Comparison of ENCODE assay signal across 2 cellular contexts in genomic region chr2:212494413-212495020, GRCh38.
TF ChIP-seq lines count a peak whose summit lies in the region.

No MANE protein-coding gene starts in this region.

TF ChIP-seq in SK-N-SH, 30 proteins besides CTCF, POLR2A, EP300 and RAD21:
- TF ChIP-seq GATA2 (CRISPR knock-in tag; IDR thresholded peaks at IDR 0.05): no peak
- no peak for TF ChIP-seq ELF1 (IDR thresholded peaks at IDR 0.05)
- no peak for TF ChIP-seq USF2 (IDR thresholded peaks at IDR 0.05; ENCODE audit: borderline replicate concordance, low read depth, low read length)
- TF ChIP-seq SMC3 (IDR thresholded peaks at IDR 0.05; ENCODE audit: low read depth, low read length): no peak
- TF ChIP-seq REST (IDR thresholded peaks at IDR 0.05; ENCODE audit: low read depth, low read length): no peak
- TF ChIP-seq FOSL2 (IDR thresholded peaks at IDR 0.05; ENCODE audit: borderline replicate concordance, low read depth): no peak
- TF ChIP-seq SIN3A (IDR thresholded peaks at IDR 0.05; ENCODE audit: borderline replicate concordance, low read depth, low read length): no peak
- no peak for TF ChIP-seq GABPA (IDR thresholded peaks at IDR 0.05; ENCODE audit: low read depth)
- no peak for TF ChIP-seq FOXM1 (IDR thresholded peaks at IDR 0.05; ENCODE audit: low read depth)
- TF ChIP-seq TCF12 (IDR thresholded peaks at IDR 0.05): no peak
- no peak for TF ChIP-seq ZBTB33 (IDR thresholded peaks at IDR 0.05; ENCODE audit: borderline replicate concordance, low read depth)
- no peak for TF ChIP-seq JUND (IDR thresholded peaks at IDR 0.05)
TF ChIP-seq in SK-N-SH: peak in this region for 0.

TF ChIP-seq in SK-N-SH treated with all-trans-retinoic acid at 6 μM for 48 hours, 23 proteins besides CTCF, POLR2A, EP300 and RAD21:
- TF ChIP-seq PPARA (CRISPR knock-in tag; IDR thresholded peaks at IDR 0.05; ENCODE audit: borderline replicate concordance) (no peak), ZNF70 (CRISPR knock-in tag; IDR thresholded peaks at IDR 0.05) (no peak), GLIS3 (CRISPR knock-in tag; IDR thresholded peaks at IDR 0.05) (no peak), CSDC2 (CRISPR knock-in tag; IDR thresholded peaks at IDR 0.05) (no peak), ZNF565 (CRISPR knock-in tag; conservative IDR thresholded peaks at IDR 0.05; ENCODE audit: low read depth) (no peak), POU6F1 (CRISPR knock-in tag; IDR thresholded peaks at IDR 0.05; ENCODE audit: borderline replicate concordance, low read depth) (no peak), OSR1 (CRISPR knock-in tag; IDR thresholded peaks at IDR 0.05) (no peak), TCF4 (CRISPR knock-in tag; IDR thresholded peaks at IDR 0.05; ENCODE audit: borderline replicate concordance) (no peak), ESRRG (CRISPR knock-in tag; IDR thresholded peaks at IDR 0.05) (no peak), CSRNP3 (CRISPR knock-in tag; IDR thresholded peaks at IDR 0.05) (no peak), PATZ1 (CRISPR knock-in tag; IDR thresholded peaks at IDR 0.05; ENCODE audit: borderline replicate concordance) (no peak), ZNF8 (CRISPR knock-in tag; IDR thresholded peaks at IDR 0.05) (no peak), ZFP3 (CRISPR knock-in tag; IDR thresholded peaks at IDR 0.05) (no peak), ISL1 (CRISPR knock-in tag; IDR thresholded peaks at IDR 0.05) (no peak), ZC3H10 (CRISPR knock-in tag; IDR thresholded peaks at IDR 0.05) (no peak)
TF ChIP-seq in SK-N-SH treated with all-trans-retinoic acid at 6 μM for 48 hours: peak in this region for 0.
